In genomic region chr4:20445933-20446723, GRCh38 we compare ENCODE assay signal across 20 cellular contexts.
DNase-seq lines count a peak whose midpoint lies in the region; ATAC-seq, FAIRE-seq and TF ChIP-seq lines count a peak whose summit lies in the region.
"Had no signal": no experiment of that assay in that cellular context is flagged by ENCODE, and none has a peak within 500 bp of the region (broad histone marks: within the 10 kb centered on the region; RNA-seq: fewer than 3 reads in every experiment).

No MANE protein-coding gene starts in this region.

- H2BK120ac ChIP-seq in mesendoderm (ENCODE audit: low read depth, low read length) = no peak overlapping the region

- TF ChIP-seq RAD21 in liver (IDR thresholded peaks at IDR 0.05) (no peak), HepG2 (CRISPR knock-in tag; IDR thresholded peaks at IDR 0.05) (no peak)

- no peak for FAIRE-seq in HepG2 (lab: Jason Lieb, UNC)
- FAIRE-seq: A549 had no signal

- in situ Hi-C loops in gastrocnemius medialis (cut with MboI; ENCODE audit: low sequenced_read_pairs in 4 of 4) = no loop called here
- in situ Hi-C loops in HepG2 (cut with HindIII; ENCODE audit: extremely low pct_ligation_motif_present, low pct_unique_long_range_greater_than_20kb) = no loop called here

- no peaks in the 10 kb centered on the region for H3K27me3 ChIP-seq in liver (ENCODE audit: control insufficient read depth in 4 of 4, insufficient read depth in 4 of 4, low read length in 3 of 4)
- H3K27me3 ChIP-seq in right lobe of liver = no peaks in the 10 kb centered on the region
- H3K27me3 ChIP-seq in muscle layer of colon (ENCODE audit: control insufficient read depth in 1 of 2, insufficient read depth in 2 of 2, low read length in 2 of 2) = no peaks in the 10 kb centered on the region
- no peaks in the 10 kb centered on the region for H3K27me3 ChIP-seq in mesendoderm (ENCODE audit: insufficient read depth, low read length, poor library complexity)
- no peaks in the 10 kb centered on the region for H3K27me3 ChIP-seq in gastrocnemius medialis
- no peaks in the 10 kb centered on the region for H3K27me3 ChIP-seq in HepG2 (ENCODE audit: control insufficient read depth in 1 of 2, insufficient read depth in 2 of 2, low read length in 2 of 2)
- H3K27me3 ChIP-seq: esophagus squamous epithelium, stomach had no signal

- TF ChIP-seq POLR2A in right lobe of liver (IDR thresholded peaks at IDR 0.05) (no peak), gastrocnemius medialis (IDR thresholded peaks at IDR 0.05) (no peak), HepG2 (IDR thresholded peaks at IDR 0.05; ENCODE audit: insufficient read depth in 1 of 2, low read depth in 2 of 2, low read length in 2 of 2) (no peak)

- H3K4ac ChIP-seq in mesendoderm (ENCODE audit: low read depth, low read length) = no peak overlapping the region

- no peaks in the 10 kb centered on the region for H3K79me1 ChIP-seq in mesendoderm (ENCODE audit: low read length)

- H4K8ac ChIP-seq in mesendoderm (ENCODE audit: low read depth, low read length) = no peak overlapping the region

- H3K36me3 ChIP-seq in liver (ENCODE audit: control insufficient read depth in 4 of 4, insufficient read depth in 3 of 4, low read depth in 1 of 4, low read length in 3 of 4) (no peaks in the 10 kb centered on the region), right lobe of liver (no peaks in the 10 kb centered on the region), muscle layer of colon (ENCODE audit: insufficient read depth, low read length) (no peaks in the 10 kb centered on the region), mesendoderm (ENCODE audit: control insufficient read depth, insufficient read depth, low read length) (no peaks in the 10 kb centered on the region), gastrocnemius medialis (no peaks in the 10 kb centered on the region), HepG2 (replicated peaks in 1 of 2; ENCODE audit: control insufficient read depth in 1 of 2, insufficient read depth in 2 of 2, low read length in 2 of 2) (no peaks in the 10 kb centered on the region)
- H3K36me3 ChIP-seq: esophagus squamous epithelium, stomach had no signal

- H3K4me1 ChIP-seq in liver (ENCODE audit: control insufficient read depth in 4 of 4, insufficient read depth in 4 of 4, low read length in 3 of 4) (peaks cover 0 to 1% (median 0%) of the 10 kb centered on the region in 4 donors), right lobe of liver (no peaks in the 10 kb centered on the region), muscle layer of colon (ENCODE audit: insufficient read depth, low read length) (peaks cover 45% of the 10 kb centered on the region), mesendoderm (ENCODE audit: control insufficient read depth, low read depth, low read length) (no peaks in the 10 kb centered on the region), gastrocnemius medialis (no peaks in the 10 kb centered on the region), HepG2 (ENCODE audit: insufficient read depth, low read length) (no peaks in the 10 kb centered on the region)
- H3K4me1 ChIP-seq: A549 had no signal

- CTCF ChIA-PET in HepG2 (lab: Yijun Ruan, JAX; ENCODE audit: low intra/inter-chr PET ratio, low total read pairs) = no interaction called here

- no peak overlapping the region for H4K5ac ChIP-seq in mesendoderm (ENCODE audit: low read length)

- intact Hi-C loops in right lobe of liver (cut with DNase I) (no loop called here), gastrocnemius medialis (cut with DNase I; ENCODE audit: low total_unique reads) (no loop called here), HepG2 (cut with micrococcal nuclease; ENCODE audit: unreplicated experiment) (no loop called here)

- no peak overlapping the region for H2AFZ ChIP-seq in HepG2 (ENCODE audit: low read length)

- no peak for DNase-seq in right lobe of liver
- DNase-seq in fibroblast of pulmonary artery (ENCODE audit: low read depth) = peak; percentile 56
- no peak for DNase-seq in mesendoderm
- no peak for DNase-seq in gastrocnemius medialis
- DNase-seq in HepG2 (ENCODE audit: low spot score) = no peak
- DNase-seq in activated CD4-positive, CD25-positive, alpha-beta regulatory T cell (lab: John Stamatoyannopoulos, UW) = no peak
- DNase-seq: activated B cell treated with CpG ODN at 0.5 μM for 24 hours; activated CD8-positive, alpha-beta memory T cell treated with anti-CD3 and anti-CD28 coated beads for 24 hours; activated naive CD8-positive, alpha-beta T cell treated with anti-CD3 and anti-CD28 coated beads, Interleukin-2, amount 10 ng/mL, durations not matched to agents 7 days and 5 days; C1 segment of cervical spinal cord; caudate nucleus; DMS153; effector CD8-positive, alpha-beta T cell; esophagus squamous epithelium; hypothalamus; naive B cell; stomach had no signal

- no peaks in the 10 kb centered on the region for H4K20me1 ChIP-seq in HepG2 (ENCODE audit: insufficient read depth, low read length)

- no peak for TF ChIP-seq EP300 in HepG2 (IDR thresholded peaks at IDR 0.05; ENCODE audit: low read depth in 2 of 2, low read length in 2 of 2)
- TF ChIP-seq EP300 in HepG2 (CRISPR knock-in tag; IDR thresholded peaks at IDR 0.05; ENCODE audit: borderline replicate concordance) = no peak

- no peak for ATAC-seq in right lobe of liver
- no peak for ATAC-seq in gastrocnemius medialis
- no peak for ATAC-seq in HepG2
- ATAC-seq: A549 had no signal

- BruUV-seq in HepG2 (replicated peaks; lab: Mats Ljungman, UMichigan) = no TSS peak

- H3K4me3 ChIP-seq in liver (ENCODE audit: low read depth in 1 of 3, low read length in 3 of 3) (no peak overlapping the region), right lobe of liver (no peak overlapping the region), fibroblast of pulmonary artery (replicated peaks; ENCODE audit: low read depth, low read length) (no peak overlapping the region), muscle layer of colon (ENCODE audit: low read depth in 1 of 2, low read length in 2 of 2) (no peak overlapping the region), mesendoderm (ENCODE audit: low read length) (no peak overlapping the region), gastrocnemius medialis (no peak overlapping the region), HepG2 (replicated peaks in 1 of 3; ENCODE audit: insufficient read depth in 1 of 3, low read depth in 2 of 3, low read length in 3 of 3) (no peak overlapping the region)
- H3K4me3 ChIP-seq: A549, esophagus squamous epithelium, stomach had no signal

- H3K9me3 ChIP-seq in liver (ENCODE audit: control insufficient read depth in 4 of 4, low read length in 3 of 4) (no peaks in the 10 kb centered on the region), right lobe of liver (no peaks in the 10 kb centered on the region), muscle layer of colon (ENCODE audit: low read length) (no peaks in the 10 kb centered on the region), gastrocnemius medialis (no peaks in the 10 kb centered on the region), HepG2 (ENCODE audit: low read length) (no peaks in the 10 kb centered on the region)
- H3K9me3 ChIP-seq: A549, esophagus squamous epithelium, stomach had no signal

- H3K9ac ChIP-seq in liver (ENCODE audit: low read depth in 1 of 2, low read length in 2 of 2) (no peak overlapping the region), muscle layer of colon (ENCODE audit: low read length) (no peak overlapping the region), mesendoderm (ENCODE audit: low read length) (no peak overlapping the region), HepG2 (ENCODE audit: insufficient read depth, low read depth, low read length) (no peak overlapping the region)

- H3K18ac ChIP-seq in mesendoderm (ENCODE audit: low read length) = no peak overlapping the region

- POLR2A ChIA-PET in HepG2 (lab: Yijun Ruan, JAX) = no interaction called here

- H3K27ac ChIP-seq in liver (ENCODE audit: low read depth in 1 of 2, low read length in 2 of 2) (no peak overlapping the region), right lobe of liver (no peak overlapping the region), muscle layer of colon (ENCODE audit: low read depth, low read length) (peak overlapping the region; percentile 9), mesendoderm (ENCODE audit: low read depth, low read length) (no peak overlapping the region), gastrocnemius medialis (no peak overlapping the region), HepG2 (ENCODE audit: extremely low read length, insufficient read depth, low read length) (no peak overlapping the region)
- H3K27ac ChIP-seq: A549 had no signal

- no peak overlapping the region for H2AK5ac ChIP-seq in mesendoderm (ENCODE audit: low read length)

- no peaks in the 10 kb centered on the region for H3K79me2 ChIP-seq in mesendoderm (ENCODE audit: control insufficient read depth, insufficient read depth, low read length)
- no peaks in the 10 kb centered on the region for H3K79me2 ChIP-seq in HepG2 (ENCODE audit: insufficient read depth, low read length)

- H3K56ac ChIP-seq in mesendoderm (ENCODE audit: low read length) = no peak overlapping the region

- 55% methylated on average over 5 of the region's 5 CpGs for WGBS in liver
- WGBS in right lobe of liver (ENCODE audit: insufficient coverage, low coverage, low lambda C conversion rate, missing lambda C conversion rate) = 25% methylated on average over 5 of the region's 5 CpGs
- WGBS in mesendoderm (ENCODE audit: extremely low coverage, insufficient coverage, low lambda C conversion rate) = no CpG with 5 or more reads among the region's 5 CpGs
- 4% methylated on average over 5 of the region's 5 CpGs for WGBS in HepG2 (ENCODE audit: low lambda C conversion rate)

- TF ChIP-seq CTCF in liver (IDR thresholded peaks at IDR 0.05; ENCODE audit: low read depth, low read length, missing input control) = no peak
- no peak for TF ChIP-seq CTCF in right lobe of liver (IDR thresholded peaks at IDR 0.05)
- TF ChIP-seq CTCF in fibroblast of pulmonary artery (IDR thresholded peaks at IDR 0.05; ENCODE audit: low read length, missing control alignments) = no peak
- no peak for TF ChIP-seq CTCF in gastrocnemius medialis (IDR thresholded peaks at IDR 0.05 in 4 of 5, conservative IDR thresholded peaks at IDR 0.05 in 1 of 5)
- TF ChIP-seq CTCF in HepG2 (CRISPR knock-in tag; IDR thresholded peaks at IDR 0.05) = no peak

- H3K23ac ChIP-seq in mesendoderm (ENCODE audit: low read length) = no peak overlapping the region

- H3K4me2 ChIP-seq in mesendoderm (ENCODE audit: low read length) (no peak overlapping the region), HepG2 (ENCODE audit: low read depth, low read length) (no peak overlapping the region)
- H3K4me2 ChIP-seq: A549 had no signal

- no peak overlapping the region for H2BK5ac ChIP-seq in mesendoderm (ENCODE audit: low read length)

- no peak overlapping the region for H2BK15ac ChIP-seq in mesendoderm (replicated peaks; ENCODE audit: low read depth)

TF ChIP-seq in liver, 16 proteins besides CTCF, POLR2A, EP300 and RAD21 (continues in another document):
- TF ChIP-seq SP1 (IDR thresholded peaks at IDR 0.05) (no peak), MAX (IDR thresholded peaks at IDR 0.05) (no peak)

TF ChIP-seq in HepG2, 621 proteins besides CTCF, POLR2A, EP300 and RAD21 (continues in another document):
- TF ChIP-seq HMGA1 (CRISPR knock-in tag; conservative IDR thresholded peaks at IDR 0.05) (no peak), ZNF619 (CRISPR knock-in tag; IDR thresholded peaks at IDR 0.05) (no peak)
